ENCODE assay signal across 9 cellular contexts in the genomic region with DNA sequence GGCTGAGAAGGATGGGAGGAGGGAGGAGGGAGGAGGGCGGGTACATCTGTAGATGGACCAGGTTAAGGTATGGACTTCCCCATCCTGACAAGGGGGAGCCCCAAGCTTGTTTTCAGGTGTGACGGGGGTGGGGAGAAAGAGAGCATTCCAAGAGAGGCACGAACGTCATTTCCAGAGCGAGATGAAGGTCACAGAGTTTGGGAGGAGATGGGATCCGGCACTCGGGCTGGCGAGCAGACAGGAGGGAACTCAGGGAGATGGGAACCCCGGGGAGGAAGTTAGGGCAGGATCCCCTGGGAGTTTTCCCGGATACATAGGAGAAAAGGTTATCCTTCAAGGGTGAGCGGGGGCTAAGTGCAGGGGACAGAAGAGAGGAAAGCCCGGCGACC.
DNase-seq lines count a peak whose midpoint lies in the region; ATAC-seq and TF ChIP-seq lines count a peak whose summit lies in the region.
"Had no signal": no experiment of that assay in that cellular context is flagged by ENCODE, and none has a peak within 500 bp of the region (broad histone marks: within the 10 kb centered on the region; RNA-seq: fewer than 3 reads in every experiment).

No MANE protein-coding gene starts in this region.

- ATAC-seq in naive B cell (ENCODE audit: low read depth in 2 of 2) = peak in 1 of 2 donors; percentile 59
- ATAC-seq in GM18909 (IDR thresholded peaks at IDR 0.05; ENCODE audit: poor library complexity, unreplicated experiment) = no peak

- no peak for TF ChIP-seq POLR2A in Peyer's patch (IDR thresholded peaks at IDR 0.05)

- peaks cover 28 to 70% (median 59%) of the 10 kb centered on the region in 3 donors for H3K4me1 Mint-ChIP-seq in naive B cell

- H3K27me3 ChIP-seq in Peyer's patch = no peaks in the 10 kb centered on the region

- H3K27ac ChIP-seq in Peyer's patch (peak overlapping the region in 2 of 4 donors; percentile 57 to 58), urinary bladder (ENCODE audit: low read depth) (peak overlapping the region; percentile 63)

- peak overlapping the region in 5 of 8 donors; percentile 32 to 76 (median 41) for H3K4me3 Mint-ChIP-seq in naive B cell

- H3K36me3 Mint-ChIP-seq in naive B cell = peaks cover 0 to 6% of the 10 kb centered on the region in 2 donors

- TF ChIP-seq CTCF in Peyer's patch (IDR thresholded peaks at IDR 0.05) (no peak), fibroblast of mammary gland (conservative IDR thresholded peaks at IDR 0.05; ENCODE audit: control insufficient read depth, insufficient read depth, low read depth, low read length) (no peak)

- H3K9me3 Mint-ChIP-seq in naive B cell = no peaks in the 10 kb centered on the region

- DNase-seq in Peyer's patch = peak in 1 of 3 donors; percentile 41
- DNase-seq in fibroblast of mammary gland (ENCODE audit: low read depth) = no peak
- no peak for DNase-seq in naive B cell
- no peak for DNase-seq in AML-193 (lab: John Stamatoyannopoulos, UW)
- DNase-seq in NCI-H526 (lab: John Stamatoyannopoulos, UW) = no peak
- DNase-seq: NCI-H1417 treated with DMSO at 0.1 percent for 48 hours; stimulated activated naive CD4-positive, alpha-beta T cell had no signal

- H3K9me3 ChIP-seq in Peyer's patch = no peaks in the 10 kb centered on the region

- peak overlapping the region in 4 of 6 donors; percentile 58 to 93 (median 82) for H3K27ac Mint-ChIP-seq in naive B cell

- H3K4me1 ChIP-seq in Peyer's patch (peaks cover 3 to 48% (median 6%) of the 10 kb centered on the region in 4 donors), urinary bladder (ENCODE audit: insufficient read depth) (peaks cover 4% of the 10 kb centered on the region)

- no peaks in the 10 kb centered on the region for H3K27me3 Mint-ChIP-seq in naive B cell

- no peaks in the 10 kb centered on the region for H3K36me3 ChIP-seq in Peyer's patch
- H3K36me3 ChIP-seq in urinary bladder (ENCODE audit: insufficient read depth) = no peaks in the 10 kb centered on the region

- H3K4me3 ChIP-seq in Peyer's patch = peak overlapping the region in 3 of 4 donors; percentile 0 to 24 (median 12)
- H3K4me3 ChIP-seq in fibroblast of mammary gland (ENCODE audit: control insufficient read depth, low read depth, low read length) = peak overlapping the region; percentile 15
- H3K4me3 ChIP-seq in urinary bladder (ENCODE audit: low read depth, low read length) = peak overlapping the region; percentile 6

- WGBS in urinary bladder = 20% methylated on average over 13 of the region's 13 CpGs
